1 cellular context compared by ENCODE assay signal in genomic region chr12:124608451-124608870, GRCh38.
TF ChIP-seq lines count a peak whose summit lies in the region.

No MANE protein-coding gene starts in this region.

TF ChIP-seq in HEK293, 187 proteins besides CTCF, POLR2A, EP300 and RAD21 (continued from another document):
- TF ChIP-seq TSHZ1 (tag by site-specific recombination; IDR thresholded peaks at IDR 0.05; ENCODE audit: borderline replicate concordance) (no peak), PRDM4 (tag by site-specific recombination; IDR thresholded peaks at IDR 0.05) (peak; percentile 99), ZNF214 (tag by site-specific recombination; IDR thresholded peaks at IDR 0.05; ENCODE audit: borderline replicate concordance) (no peak), ZSCAN16 (tag by site-specific recombination; IDR thresholded peaks at IDR 0.05) (no peak), ZFP41 (tag by site-specific recombination; IDR thresholded peaks at IDR 0.05; ENCODE audit: borderline replicate concordance) (no peak)
